Comparison of ENCODE assay signal across 23 cellular contexts in the genomic region with DNA sequence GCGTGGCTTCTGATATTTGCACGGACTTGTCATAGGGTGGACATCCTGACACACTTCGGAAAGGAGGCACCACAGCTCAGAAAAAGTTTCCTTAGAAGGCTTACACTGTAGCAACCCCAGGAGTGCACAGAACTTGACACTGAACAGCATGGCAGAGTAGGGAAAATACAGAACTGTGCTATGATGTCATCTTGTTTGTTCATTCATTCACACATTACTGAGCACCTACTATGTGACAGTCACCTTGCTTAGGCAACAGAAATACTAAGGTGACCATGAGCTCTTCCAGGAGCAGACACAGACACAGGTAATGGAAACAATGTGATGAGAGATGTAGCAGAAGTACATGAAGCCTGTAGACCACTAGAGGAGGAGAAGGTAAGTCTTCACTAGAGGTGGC. TPM values are rescaled to one million over a fixed set of nuclear protein-coding genes. Genes with fewer than 3 reads are reported as not detected.
DNase-seq lines count a peak whose midpoint lies in the region; ATAC-seq, FAIRE-seq and TF ChIP-seq lines count a peak whose summit lies in the region.
"Had no signal": no experiment of that assay in that cellular context is flagged by ENCODE, and none has a peak within 500 bp of the region (broad histone marks: within the 10 kb centered on the region; RNA-seq: fewer than 3 reads in every experiment).

No MANE protein-coding gene starts in this region.

- TF ChIP-seq EP300 in HepG2 (IDR thresholded peaks at IDR 0.05; ENCODE audit: low read depth in 2 of 2, low read length in 2 of 2) (no peak), HepG2 (CRISPR knock-in tag; IDR thresholded peaks at IDR 0.05; ENCODE audit: borderline replicate concordance) (no peak)

- CTCF ChIA-PET in HepG2 (lab: Yijun Ruan, JAX; ENCODE audit: low intra/inter-chr PET ratio, low total read pairs), result no interaction called here

- no peak for ATAC-seq in HepG2
- ATAC-seq in right lobe of liver, result no peak
- ATAC-seq in GM21381 (IDR thresholded peaks at IDR 0.05; ENCODE audit: unreplicated experiment), result no peak
- ATAC-seq in HG03378 (IDR thresholded peaks at IDR 0.05; ENCODE audit: unreplicated experiment), result no peak
- ATAC-seq: GM23338 had no signal

- H3K4me3 ChIP-seq in HepG2 (replicated peaks in 1 of 3; ENCODE audit: insufficient read depth in 1 of 3, low read depth in 2 of 3, low read length in 3 of 3), result no peak overlapping the region
- H3K4me3 ChIP-seq in right lobe of liver, result no peak overlapping the region
- no peak overlapping the region for H3K4me3 ChIP-seq in Karpas-422 (ENCODE audit: low read length)
- H3K4me3 ChIP-seq: BLaER1, GM23338 had no signal

- DNase-seq in HepG2 (ENCODE audit: low spot score) (no peak), right lobe of liver (no peak), Karpas-422 (peak; percentile 29), substantia nigra (lab: John Stamatoyannopoulos, UW) (no peak), KBM-7 (no peak)
- DNase-seq: 8988T, Caco-2, DMS79, GDM1, HCEC 1CT, HFFc6 had no signal

- H3K9me3 ChIP-seq in HepG2 (ENCODE audit: low read length) (no peaks in the 10 kb centered on the region), right lobe of liver (no peaks in the 10 kb centered on the region), Karpas-422 (ENCODE audit: low read length) (no peaks in the 10 kb centered on the region)
- H3K9me3 ChIP-seq: BLaER1, Caco-2 had no signal

- POLR2A ChIA-PET in HepG2 (lab: Yijun Ruan, JAX), result interaction anchor here (0.5 to 1.4 kb wide), 3 partner anchors 44 to 69 kb away, joined by 3 to 4 read pairs (median 3); partner anchors contain the start of gene SYS1

- in situ Hi-C loops in HepG2 (cut with HindIII; ENCODE audit: extremely low pct_ligation_motif_present, low pct_unique_long_range_greater_than_20kb), result no loop called here
- in situ Hi-C loops in KBM-7 (cut with MboI; ENCODE audit: low pct_unique_long_range_greater_than_20kb, low sequenced_read_pairs), result no loop called here

- intact Hi-C loops in HepG2 (cut with micrococcal nuclease; ENCODE audit: unreplicated experiment) (no loop called here), right lobe of liver (cut with DNase I) (no loop called here)

- no peaks in the 10 kb centered on the region; a peak in 1 of 5 replicates for H3K27me3 ChIP-seq in HepG2 (ENCODE audit: control insufficient read depth in 1 of 2, insufficient read depth in 2 of 2, low read length in 2 of 2)
- no peaks in the 10 kb centered on the region for H3K27me3 ChIP-seq in right lobe of liver
- H3K27me3 ChIP-seq in Karpas-422 (ENCODE audit: low read length), result no peaks in the 10 kb centered on the region

- WGBS in HepG2 (ENCODE audit: low lambda C conversion rate), result 19% methylated on average over 3 of the region's 3 CpGs
- 59% methylated on average over 3 of the region's 3 CpGs for WGBS in right lobe of liver (ENCODE audit: insufficient coverage, low coverage, low lambda C conversion rate, missing lambda C conversion rate)

- peak overlapping the region; percentile 0 for H2AFZ ChIP-seq in HepG2 (ENCODE audit: low read length)
- H2AFZ ChIP-seq in Karpas-422 (ENCODE audit: low read length), result no peak overlapping the region
- H2AFZ ChIP-seq: GM23338 had no signal

- H3K9ac ChIP-seq in HepG2 (ENCODE audit: insufficient read depth, low read depth, low read length) (no peak overlapping the region), Karpas-422 (ENCODE audit: low read length) (no peak overlapping the region)
- H3K9ac ChIP-seq: BLaER1 had no signal

- TF ChIP-seq CTCF in HepG2 (CRISPR knock-in tag; IDR thresholded peaks at IDR 0.05) (no peak), right lobe of liver (IDR thresholded peaks at IDR 0.05) (no peak)

- TF ChIP-seq POLR2A in HepG2 (IDR thresholded peaks at IDR 0.05; ENCODE audit: insufficient read depth in 1 of 2, low read depth in 2 of 2, low read length in 2 of 2) (no peak), right lobe of liver (IDR thresholded peaks at IDR 0.05) (no peak)

- H3K9me2 ChIP-seq in Karpas-422 (replicated peaks; ENCODE audit: insufficient read depth, low read length), result no peaks in the 10 kb centered on the region

- no peak for FAIRE-seq in HepG2 (lab: Jason Lieb, UNC)
- FAIRE-seq: D721Med, GM12892, GM18507, H54 had no signal

- H3K4me1 ChIP-seq in HepG2 (ENCODE audit: insufficient read depth, low read length) (peaks cover 30% of the 10 kb centered on the region), right lobe of liver (peaks cover 0 to 13% (median 3%) of the 10 kb centered on the region in 4 donors), Karpas-422 (ENCODE audit: low read length) (peaks cover 35% of the 10 kb centered on the region)

- H3K36me3 ChIP-seq in HepG2 (replicated peaks in 1 of 2; ENCODE audit: control insufficient read depth in 1 of 2, insufficient read depth in 2 of 2, low read length in 2 of 2) (peaks cover 3 to 4% of the 10 kb centered on the region in 2 experiments; a peak in 3 of 5 replicates), right lobe of liver (peaks cover 0 to 3% (median 0%) of the 10 kb centered on the region in 4 donors), Karpas-422 (ENCODE audit: insufficient read depth, low read length) (no peaks in the 10 kb centered on the region)

- BruUV-seq in HepG2 (replicated peaks; lab: Mats Ljungman, UMichigan), result no TSS peak

- H3K27ac ChIP-seq in HepG2 (ENCODE audit: extremely low read length, insufficient read depth, low read length) (no peak overlapping the region), right lobe of liver (no peak overlapping the region), Karpas-422 (ENCODE audit: low read length) (no peak overlapping the region), substantia nigra (ENCODE audit: low read depth, low read length, poor library complexity, severe bottlenecking) (peak overlapping the region; percentile 9)
- H3K27ac ChIP-seq: BLaER1 had no signal

- no peak overlapping the region for H3K4me2 ChIP-seq in HepG2 (ENCODE audit: low read depth, low read length)
- H3K4me2 ChIP-seq in Karpas-422 (ENCODE audit: low read depth, low read length, poor library complexity, severe bottlenecking), result no peak overlapping the region
- H3K4me2 ChIP-seq: BLaER1, GM23338 had no signal

- TF ChIP-seq RAD21 in HepG2 (CRISPR knock-in tag; IDR thresholded peaks at IDR 0.05), result no peak

- peaks cover 17% of the 10 kb centered on the region for H3K79me2 ChIP-seq in HepG2 (ENCODE audit: insufficient read depth, low read length)
- peaks cover 25% of the 10 kb centered on the region for H3K79me2 ChIP-seq in Karpas-422 (ENCODE audit: low read length)

- H4K20me1 ChIP-seq in HepG2 (ENCODE audit: insufficient read depth, low read length) (no peaks in the 10 kb centered on the region), Karpas-422 (ENCODE audit: insufficient read depth, low read depth, low read length) (no peaks in the 10 kb centered on the region)

RNA-seq across cellular contexts. Expression of gene PIGT, which starts 2.5 kb away (rescaled TPM):
- total RNA-seq in HepG2 (2016; rRNA removed; fragmentation: Illumina TruSeq; extraction: Trizol) (26.4 and 65.9 TPM in 2 replicates), right lobe of liver (10 to 100 TPM; 35.7 to 58.4 (median 40.5) TPM)
- total RNA-seq in HepG2 (2016; cell fraction: cytosol; rRNA removed; fragmentation: Illumina TruSeq; extraction: Trizol; ENCODE audit: low read depth), result 16.2 and 16.8 TPM in 2 replicates
- 26.3 and 65.1 TPM in 2 replicates for total RNA-seq in HepG2 (2016; cell fraction: insoluble cytoplasmic fraction; rRNA removed; fragmentation: Illumina TruSeq; extraction: Trizol)
- 26.4 and 29.9 TPM in 2 replicates for total RNA-seq in HepG2 (2016; cell fraction: membrane; rRNA removed; fragmentation: Illumina TruSeq; extraction: Trizol)
- total RNA-seq in HepG2 (2016; cell fraction: nucleus; rRNA removed; fragmentation: Illumina TruSeq; extraction: Trizol), result 64.4 and 84.9 TPM in 2 replicates
- polyA plus RNA-seq in HepG2 (2011; rRNA removed), result 74.1 and 85.7 TPM in 2 replicates
- polyA plus RNA-seq in HepG2 (2011; cell fraction: cytosol; rRNA removed), result 37.8 and 44.8 TPM in 2 replicates
- 94.4 and 98.4 TPM in 2 replicates for polyA plus RNA-seq in HepG2 (2011; cell fraction: nucleus; rRNA removed)
- polyA plus RNA-seq in HepG2 (2012), result 62.3 and 63.6 TPM in 2 replicates
- polyA plus RNA-seq in HepG2 (2016; cell fraction: cytosol; fragmentation: Illumina TruSeq; extraction: Trizol; ENCODE audit: low read depth), result 22.0 and 26.6 TPM in 2 replicates
- polyA plus RNA-seq in HepG2 (2016; cell fraction: insoluble cytoplasmic fraction; fragmentation: Illumina TruSeq; extraction: Trizol; ENCODE audit: low read depth), result 39.8 and 50.9 TPM in 2 replicates
- polyA plus RNA-seq in HepG2 (2016; cell fraction: membrane; fragmentation: Illumina TruSeq; extraction: Trizol; ENCODE audit: low read depth), result 33.2 and 33.6 TPM in 2 replicates
- 167 and 168 TPM in 2 replicates for polyA plus RNA-seq in HepG2 (2016; cell fraction: nucleus; fragmentation: Illumina TruSeq; extraction: Trizol; ENCODE audit: insufficient read depth, low read depth)
- 86.1 and 91.5 TPM in 2 replicates for polyA minus RNA-seq in HepG2 (2011; rRNA and poly(A)+ RNA removed; ENCODE audit: low replicate concordance)
- 35.9 and 37.0 TPM in 2 replicates for polyA minus RNA-seq in HepG2 (2011; cell fraction: cytosol; rRNA and poly(A)+ RNA removed)
- polyA minus RNA-seq in HepG2 (2011; cell fraction: nucleus; rRNA and poly(A)+ RNA removed), result 68.5 and 79.2 TPM in 2 replicates
- total RNA-seq in Karpas-422 (2014; rRNA removed; shearing (Covaris generic); ENCODE audit: low replicate concordance), result 53.4 and 80.1 TPM in 2 replicates

RNA-seq across cellular contexts. Expression of gene DBNDD2, which starts 5.4 kb away (rescaled TPM):
- total RNA-seq in HepG2 (2016; rRNA removed; fragmentation: Illumina TruSeq; extraction: Trizol) (16.7 and 19.6 TPM in 2 replicates), right lobe of liver (1 to 10 TPM; 2.3 to 5.3 (median 3.3) TPM)
- 27.1 and 31.8 TPM in 2 replicates for total RNA-seq in HepG2 (2016; cell fraction: cytosol; rRNA removed; fragmentation: Illumina TruSeq; extraction: Trizol; ENCODE audit: low read depth)
- 17.0 and 18.9 TPM in 2 replicates for total RNA-seq in HepG2 (2016; cell fraction: insoluble cytoplasmic fraction; rRNA removed; fragmentation: Illumina TruSeq; extraction: Trizol)
- 37.0 and 42.3 TPM in 2 replicates for total RNA-seq in HepG2 (2016; cell fraction: membrane; rRNA removed; fragmentation: Illumina TruSeq; extraction: Trizol)
- total RNA-seq in HepG2 (2016; cell fraction: nucleus; rRNA removed; fragmentation: Illumina TruSeq; extraction: Trizol), result 9.4 and 9.5 TPM in 2 replicates
- 47.6 and 50.4 TPM in 2 replicates for polyA plus RNA-seq in HepG2 (2011; rRNA removed)
- 44.5 and 55.5 TPM in 2 replicates for polyA plus RNA-seq in HepG2 (2011; cell fraction: cytosol; rRNA removed)
- 18.6 and 25.0 TPM in 2 replicates for polyA plus RNA-seq in HepG2 (2011; cell fraction: nucleus; rRNA removed)
- polyA plus RNA-seq in HepG2 (2012), result 22.6 and 31.0 TPM in 2 replicates
- polyA plus RNA-seq in HepG2 (2016; cell fraction: cytosol; fragmentation: Illumina TruSeq; extraction: Trizol; ENCODE audit: low read depth), result 59.2 and 64.6 TPM in 2 replicates
- 33.0 and 35.8 TPM in 2 replicates for polyA plus RNA-seq in HepG2 (2016; cell fraction: insoluble cytoplasmic fraction; fragmentation: Illumina TruSeq; extraction: Trizol; ENCODE audit: low read depth)
- polyA plus RNA-seq in HepG2 (2016; cell fraction: membrane; fragmentation: Illumina TruSeq; extraction: Trizol; ENCODE audit: low read depth), result 58.6 and 59.9 TPM in 2 replicates
- polyA plus RNA-seq in HepG2 (2016; cell fraction: nucleus; fragmentation: Illumina TruSeq; extraction: Trizol; ENCODE audit: insufficient read depth, low read depth), result 22.2 and 26.4 TPM in 2 replicates
- 9.7 and 31.5 TPM in 2 replicates for polyA minus RNA-seq in HepG2 (2011; rRNA and poly(A)+ RNA removed; ENCODE audit: low replicate concordance)
- polyA minus RNA-seq in HepG2 (2011; cell fraction: cytosol; rRNA and poly(A)+ RNA removed), result 4.8 and 11.1 TPM in 2 replicates
- 4.0 and 11.1 TPM in 2 replicates for polyA minus RNA-seq in HepG2 (2011; cell fraction: nucleus; rRNA and poly(A)+ RNA removed)
- 0.22 TPM in 1 of 2 replicates, not detected in the other for total RNA-seq in Karpas-422 (2014; rRNA removed; shearing (Covaris generic); ENCODE audit: low replicate concordance)

RNA-seq across cellular contexts. Expression of gene TP53TG5, which starts 35.4 kb away (rescaled TPM):
- total RNA-seq in HepG2 (2016; rRNA removed; fragmentation: Illumina TruSeq; extraction: Trizol) (not detected in 2 replicates), right lobe of liver (not detected)
- not detected in 2 replicates for total RNA-seq in HepG2 (2016; cell fraction: cytosol; rRNA removed; fragmentation: Illumina TruSeq; extraction: Trizol; ENCODE audit: low read depth)
- not detected in 2 replicates for total RNA-seq in HepG2 (2016; cell fraction: insoluble cytoplasmic fraction; rRNA removed; fragmentation: Illumina TruSeq; extraction: Trizol)
- not detected in 2 replicates for total RNA-seq in HepG2 (2016; cell fraction: membrane; rRNA removed; fragmentation: Illumina TruSeq; extraction: Trizol)
- not detected in 2 replicates for total RNA-seq in HepG2 (2016; cell fraction: nucleus; rRNA removed; fragmentation: Illumina TruSeq; extraction: Trizol)
- 0.11 TPM in 1 of 2 replicates, not detected in the other for polyA plus RNA-seq in HepG2 (2011; rRNA removed)
- not detected in 2 replicates for polyA plus RNA-seq in HepG2 (2011; cell fraction: cytosol; rRNA removed)
- not detected in 2 replicates for polyA plus RNA-seq in HepG2 (2011; cell fraction: nucleus; rRNA removed)
- polyA plus RNA-seq in HepG2 (2012), result 0.32 and 0.45 TPM in 2 replicates
- not detected in 2 replicates for polyA plus RNA-seq in HepG2 (2016; cell fraction: cytosol; fragmentation: Illumina TruSeq; extraction: Trizol; ENCODE audit: low read depth)
- not detected in 2 replicates for polyA plus RNA-seq in HepG2 (2016; cell fraction: insoluble cytoplasmic fraction; fragmentation: Illumina TruSeq; extraction: Trizol; ENCODE audit: low read depth)
- not detected in 2 replicates for polyA plus RNA-seq in HepG2 (2016; cell fraction: membrane; fragmentation: Illumina TruSeq; extraction: Trizol; ENCODE audit: low read depth)
- not detected in 2 replicates for polyA plus RNA-seq in HepG2 (2016; cell fraction: nucleus; fragmentation: Illumina TruSeq; extraction: Trizol; ENCODE audit: insufficient read depth, low read depth)
- polyA minus RNA-seq in HepG2 (2011; rRNA and poly(A)+ RNA removed; ENCODE audit: low replicate concordance), result not detected in 2 replicates
- not detected in 2 replicates for polyA minus RNA-seq in HepG2 (2011; cell fraction: cytosol; rRNA and poly(A)+ RNA removed)
- polyA minus RNA-seq in HepG2 (2011; cell fraction: nucleus; rRNA and poly(A)+ RNA removed), result not detected in 2 replicates
- total RNA-seq in Karpas-422 (2014; rRNA removed; shearing (Covaris generic); ENCODE audit: low replicate concordance), result not detected in 2 replicates
- total RNA-seq: Caco-2, Daoy, GM23338, HFFc6 had no signal
- polyA plus RNA-seq: AG04450, GM23338 had no signal

RNA-seq across cellular contexts. Expression of gene SYS1, which starts 50.5 kb away (rescaled TPM):
- 22.0 and 38.3 TPM in 2 replicates for total RNA-seq in HepG2 (2016; rRNA removed; fragmentation: Illumina TruSeq; extraction: Trizol)
- 17.7 and 19.7 TPM in 2 replicates for total RNA-seq in HepG2 (2016; cell fraction: cytosol; rRNA removed; fragmentation: Illumina TruSeq; extraction: Trizol; ENCODE audit: low read depth)
- 22.2 and 38.4 TPM in 2 replicates for total RNA-seq in HepG2 (2016; cell fraction: insoluble cytoplasmic fraction; rRNA removed; fragmentation: Illumina TruSeq; extraction: Trizol)
- total RNA-seq in HepG2 (2016; cell fraction: membrane; rRNA removed; fragmentation: Illumina TruSeq; extraction: Trizol), result 35.6 and 38.6 TPM in 2 replicates
- 39.9 and 40.9 TPM in 2 replicates for total RNA-seq in HepG2 (2016; cell fraction: nucleus; rRNA removed; fragmentation: Illumina TruSeq; extraction: Trizol)
- 65.6 and 75.9 TPM in 2 replicates for polyA plus RNA-seq in HepG2 (2011; rRNA removed)
- polyA plus RNA-seq in HepG2 (2011; cell fraction: cytosol; rRNA removed), result 66.7 and 88.3 TPM in 2 replicates
- polyA plus RNA-seq in HepG2 (2011; cell fraction: nucleus; rRNA removed), result 46.0 and 49.6 TPM in 2 replicates
- 22.5 and 24.8 TPM in 2 replicates for polyA plus RNA-seq in HepG2 (2012)
- 16.5 and 19.7 TPM in 2 replicates for polyA plus RNA-seq in HepG2 (2016; cell fraction: cytosol; fragmentation: Illumina TruSeq; extraction: Trizol; ENCODE audit: low read depth)
- polyA plus RNA-seq in HepG2 (2016; cell fraction: insoluble cytoplasmic fraction; fragmentation: Illumina TruSeq; extraction: Trizol; ENCODE audit: low read depth), result 24.3 and 27.0 TPM in 2 replicates
- polyA plus RNA-seq in HepG2 (2016; cell fraction: membrane; fragmentation: Illumina TruSeq; extraction: Trizol; ENCODE audit: low read depth), result 29.1 and 31.7 TPM in 2 replicates
- 41.1 and 42.9 TPM in 2 replicates for polyA plus RNA-seq in HepG2 (2016; cell fraction: nucleus; fragmentation: Illumina TruSeq; extraction: Trizol; ENCODE audit: insufficient read depth, low read depth)
- polyA minus RNA-seq in HepG2 (2011; rRNA and poly(A)+ RNA removed; ENCODE audit: low replicate concordance), result 127 and 240 TPM in 2 replicates
- polyA minus RNA-seq in HepG2 (2011; cell fraction: cytosol; rRNA and poly(A)+ RNA removed), result 35.0 and 40.9 TPM in 2 replicates
- polyA minus RNA-seq in HepG2 (2011; cell fraction: nucleus; rRNA and poly(A)+ RNA removed), result 56.0 and 62.5 TPM in 2 replicates
- total RNA-seq in right lobe of liver, result 10 to 100 TPM; 16.6 to 26.2 (median 20.8) TPM
- total RNA-seq in Karpas-422 (2014; rRNA removed; shearing (Covaris generic); ENCODE audit: low replicate concordance), result 18.6 and 34.5 TPM in 2 replicates

RNA-seq across cellular contexts. Expression of gene WFDC2, which starts 56.1 kb away (rescaled TPM):
- total RNA-seq in HepG2 (2016; rRNA removed; fragmentation: Illumina TruSeq; extraction: Trizol) (not detected in 2 replicates), right lobe of liver (1 to 10 TPM in 4 of 6 experiments, under 1 TPM in 1, not detected in 1; 0.77 to 2.8 (median 1.8) TPM)
- total RNA-seq in HepG2 (2016; cell fraction: cytosol; rRNA removed; fragmentation: Illumina TruSeq; extraction: Trizol; ENCODE audit: low read depth), result not detected in 2 replicates
- total RNA-seq in HepG2 (2016; cell fraction: insoluble cytoplasmic fraction; rRNA removed; fragmentation: Illumina TruSeq; extraction: Trizol), result 0.22 TPM in 1 of 2 replicates, not detected in the other
- total RNA-seq in HepG2 (2016; cell fraction: membrane; rRNA removed; fragmentation: Illumina TruSeq; extraction: Trizol), result not detected in 2 replicates
- not detected in 2 replicates for total RNA-seq in HepG2 (2016; cell fraction: nucleus; rRNA removed; fragmentation: Illumina TruSeq; extraction: Trizol)
- 0.13 and 0.33 TPM in 2 replicates for polyA plus RNA-seq in HepG2 (2011; rRNA removed)
- 0.22 and 0.66 TPM in 2 replicates for polyA plus RNA-seq in HepG2 (2011; cell fraction: cytosol; rRNA removed)
- 0.24 and 0.35 TPM in 2 replicates for polyA plus RNA-seq in HepG2 (2011; cell fraction: nucleus; rRNA removed)
- 0.60 TPM in 1 of 2 replicates, not detected in the other for polyA plus RNA-seq in HepG2 (2012)
- not detected in 2 replicates for polyA plus RNA-seq in HepG2 (2016; cell fraction: cytosol; fragmentation: Illumina TruSeq; extraction: Trizol; ENCODE audit: low read depth)
- polyA plus RNA-seq in HepG2 (2016; cell fraction: insoluble cytoplasmic fraction; fragmentation: Illumina TruSeq; extraction: Trizol; ENCODE audit: low read depth), result not detected in 2 replicates
- polyA plus RNA-seq in HepG2 (2016; cell fraction: membrane; fragmentation: Illumina TruSeq; extraction: Trizol; ENCODE audit: low read depth), result not detected in 2 replicates
- polyA plus RNA-seq in HepG2 (2016; cell fraction: nucleus; fragmentation: Illumina TruSeq; extraction: Trizol; ENCODE audit: insufficient read depth, low read depth), result not detected in 2 replicates
- polyA minus RNA-seq in HepG2 (2011; rRNA and poly(A)+ RNA removed; ENCODE audit: low replicate concordance), result not detected in 2 replicates
- not detected in 2 replicates for polyA minus RNA-seq in HepG2 (2011; cell fraction: cytosol; rRNA and poly(A)+ RNA removed)
- not detected in 2 replicates for polyA minus RNA-seq in HepG2 (2011; cell fraction: nucleus; rRNA and poly(A)+ RNA removed)
- total RNA-seq in Karpas-422 (2014; rRNA removed; shearing (Covaris generic); ENCODE audit: low replicate concordance), result not detected in 2 replicates
- total RNA-seq: A673, Daoy had no signal
- polyA plus RNA-seq: AG04450, CD14-positive monocyte had no signal
